11 cellular contexts compared by ENCODE assay signal in genomic region chr10:93440591-93441012, GRCh38. TPM values are rescaled to one million over a fixed set of nuclear protein-coding genes. Genes with fewer than 3 reads are reported as not detected.
DNase-seq lines count a peak whose midpoint lies in the region; ATAC-seq and TF ChIP-seq lines count a peak whose summit lies in the region.
"Had no signal": no experiment of that assay in that cellular context is flagged by ENCODE, and none has a peak within 500 bp of the region (broad histone marks: within the 10 kb centered on the region; RNA-seq: fewer than 3 reads in every experiment).

No MANE protein-coding gene starts in this region.

- H3K4me3 ChIP-seq in A673 (ENCODE audit: low read depth, low read length, poor library complexity, severe bottlenecking) = no peak overlapping the region
- H3K4me3 ChIP-seq in duodenal mucosa (ENCODE audit: low read depth in 1 of 2, low read length in 2 of 2) = no peak overlapping the region

- H3K4me1 ChIP-seq in A673 (ENCODE audit: insufficient read depth, low read length, poor library complexity, severe bottlenecking) (peaks cover 64% of the 10 kb centered on the region), duodenal mucosa (ENCODE audit: control insufficient read depth in 1 of 2, insufficient read depth in 2 of 2, low read length in 2 of 2) (peaks cover 22 to 68% of the 10 kb centered on the region in 2 donors)

- H3K27ac ChIP-seq in A673 (ENCODE audit: low read depth, low read length, poor library complexity, severe bottlenecking) = peak overlapping the region; percentile 55
- peak overlapping the region; percentile 11 for H3K27ac ChIP-seq in duodenal mucosa (ENCODE audit: low read depth, low read length)

- ATAC-seq in GM21717 (IDR thresholded peaks at IDR 0.05; ENCODE audit: unreplicated experiment) = no peak
- ATAC-seq in esophagus mucosa = no peak

- H3K9me3 ChIP-seq in A673 (ENCODE audit: low read depth, low read length, poor library complexity, severe bottlenecking) (no peaks in the 10 kb centered on the region), duodenal mucosa (ENCODE audit: control insufficient read depth in 1 of 2, low read length in 2 of 2) (no peaks in the 10 kb centered on the region)

- peak; percentile 65 for DNase-seq in A673 (ENCODE audit: low spot score)
- peak; percentile 62 for DNase-seq in M059J (ENCODE audit: low read depth)
- DNase-seq in nephron progenitor cell = no peak
- no peak for DNase-seq in KBM-7
- DNase-seq in hypothalamus (lab: John Stamatoyannopoulos, UW) = no peak
- DNase-seq: activated naive CD4-positive, alpha-beta T cell; H7; NCI-H510A treated with DMSO at 0.1 percent for 48 hours had no signal

- peaks cover 3% of the 10 kb centered on the region for H3K27me3 Mint-ChIP-seq in nephron progenitor cell (ENCODE audit: low read depth, poor library complexity)

- H3K36me3 ChIP-seq in A673 (ENCODE audit: insufficient read depth, low read length, poor library complexity, severe bottlenecking) (no peaks in the 10 kb centered on the region), duodenal mucosa (ENCODE audit: control insufficient read depth in 1 of 2, insufficient read depth in 2 of 2, low read length in 2 of 2) (no peaks in the 10 kb centered on the region)

- in situ Hi-C loops in KBM-7 (cut with MboI; ENCODE audit: low pct_unique_long_range_greater_than_20kb, low sequenced_read_pairs) = no loop called here

- POLR2A ChIA-PET in A673 (lab: Charles Lee; ENCODE audit: low non-redundant PET) = interaction anchor here (0.5 kb wide), 1 partner anchor 63 kb away, joined by 3 read pairs; no protein-coding TSS in a partner anchor

- H3K27ac Mint-ChIP-seq in nephron progenitor cell = peak overlapping the region; percentile 19

- H3K4me1 Mint-ChIP-seq in nephron progenitor cell = peaks cover 94% of the 10 kb centered on the region

- no peak overlapping the region for H3K9ac ChIP-seq in duodenal mucosa (ENCODE audit: low read depth in 1 of 2, low read length in 2 of 2)

- CTCF ChIA-PET in A673 (lab: Charles Lee) = interaction anchor here (0.8 kb wide), 1 partner anchor 25 kb away, joined by 3 read pairs; no protein-coding TSS in a partner anchor

- BruUV-seq in A673 (replicated peaks; lab: Mats Ljungman, UMichigan) = no TSS peak

- peaks cover 3% of the 10 kb centered on the region for H3K9me3 Mint-ChIP-seq in nephron progenitor cell

- peaks cover 6% of the 10 kb centered on the region for H3K36me3 Mint-ChIP-seq in nephron progenitor cell (ENCODE audit: low read depth)

- intact Hi-C loops in A673 (cut with micrococcal nuclease; ENCODE audit: unreplicated experiment) = no loop called here

- peak overlapping the region; percentile 8 for H3K4me3 Mint-ChIP-seq in nephron progenitor cell

- H3K27me3 ChIP-seq in A673 (replicated peaks; ENCODE audit: insufficient read depth, low read depth, low read length, poor library complexity) = no peaks in the 10 kb centered on the region
- no peaks in the 10 kb centered on the region for H3K27me3 ChIP-seq in duodenal mucosa (ENCODE audit: control insufficient read depth in 1 of 2, insufficient read depth in 2 of 2, low read length in 2 of 2)

- TF ChIP-seq CTCF in A673 (conservative IDR thresholded peaks at IDR 0.05; ENCODE audit: low read depth, low read length) (no peak), nephron progenitor cell (IDR thresholded peaks at IDR 0.05) (no peak)

RNA-seq across cellular contexts. Expression of gene MYOF, which starts 41.5 kb away (rescaled TPM):
- 15.9 and 24.2 TPM in 2 replicates for total RNA-seq in A673 (2021)
- 80.3 and 128 TPM in 2 replicates for total RNA-seq in M059J (2014; rRNA removed; shearing (Covaris generic))
- 134 TPM for total RNA-seq in esophagus mucosa

RNA-seq across cellular contexts. Expression of gene CEP55, which starts 55.8 kb away (rescaled TPM):
- total RNA-seq in A673 (2021) (67.9 and 68.5 TPM in 2 replicates), esophagus mucosa (17.8 TPM)
- 85.5 and 87.9 TPM in 2 replicates for total RNA-seq in M059J (2014; rRNA removed; shearing (Covaris generic))

Comparison
In these comparisons a context has a peak if more than half of its experiments do, and no peak if none do; other contexts are left out.
1. DNase-seq: peak in A673 (single experiment) and M059J (single experiment); none in nephron progenitor cell (single experiment), KBM-7 (single experiment) and hypothalamus (0 of 51).